1 cellular context compared by ENCODE assay signal in genomic region chr7:101077303-101078086, GRCh38.
TF ChIP-seq lines count a peak whose summit lies in the region.

No MANE protein-coding gene starts in this region.

TF ChIP-seq in GM12878, 131 proteins besides CTCF, POLR2A, EP300 and RAD21 (continued from another document and continues in another):
- TF ChIP-seq SKIL (IDR thresholded peaks at IDR 0.05; ENCODE audit: low read depth, poor library complexity, severe bottlenecking) (peak; percentile 37), ZNF217 (IDR thresholded peaks at IDR 0.05) (no peak), PRDM15 (CRISPR knock-in tag; IDR thresholded peaks at IDR 0.05) (no peak), NFYA (IDR thresholded peaks at IDR 0.05; ENCODE audit: borderline replicate concordance, low read depth, low read length) (no peak), MXI1 (IDR thresholded peaks at IDR 0.05; ENCODE audit: low read depth, low read length) (0 out of 2 replicates have a peak, but pooled peaks have one; percentile 15), POLR2AphosphoS5 (IDR thresholded peaks at IDR 0.05; ENCODE audit: low read length) (no peak), PKNOX1 (IDR thresholded peaks at IDR 0.05) (peak; percentile 90), BACH1 (IDR thresholded peaks at IDR 0.05; ENCODE audit: borderline replicate concordance) (no peak), ATF2 (IDR thresholded peaks at IDR 0.05; ENCODE audit: low read length) (no peak), SUZ12 (IDR thresholded peaks at IDR 0.05; ENCODE audit: unreplicated experiment) (no peak), DPF2 (IDR thresholded peaks at IDR 0.05) (peak; percentile 62; the same call in 1 of the 2 replicates), PAX5 (IDR thresholded peaks at IDR 0.05; ENCODE audit: borderline replicate concordance, low read depth, low read length) (peak; percentile 50; the same call in 1 of the 2 replicates), BMI1 (IDR thresholded peaks at IDR 0.05; ENCODE audit: borderline replicate concordance) (peak; percentile 81), RUNX3 (IDR thresholded peaks at IDR 0.05; ENCODE audit: low read length) (peak; percentile 47; the same call in 1 of the 2 replicates), NKRF (conservative IDR thresholded peaks at IDR 0.05) (no peak), IRF4 (IDR thresholded peaks at IDR 0.05; ENCODE audit: low read depth, low read length) (no peak), ZBTB11 (CRISPR knock-in tag; IDR thresholded peaks at IDR 0.05) (no peak), MEF2B (IDR thresholded peaks at IDR 0.05; ENCODE audit: partially characterized antibody, poor library complexity, severe bottlenecking) (no peak), SREBF1 (IDR thresholded peaks at IDR 0.05; ENCODE audit: low read length) (no peak), BRCA1 (IDR thresholded peaks at IDR 0.05; ENCODE audit: low read depth, low read length) (no peak), ZBTB4 (CRISPR knock-in tag; IDR thresholded peaks at IDR 0.05) (no peak), CEBPZ (IDR thresholded peaks at IDR 0.05; ENCODE audit: low read depth, low read length) (no peak), TARDBP (IDR thresholded peaks at IDR 0.05; ENCODE audit: borderline replicate concordance) (no peak), STAT3 (IDR thresholded peaks at IDR 0.05; ENCODE audit: low read depth, low read length) (no peak), GATAD2B (conservative IDR thresholded peaks at IDR 0.05; ENCODE audit: low read depth) (peak; percentile 61; the same call in 1 of the 2 replicates), GABPA (IDR thresholded peaks at IDR 0.05; ENCODE audit: low read depth) (no peak), EZH2 (IDR thresholded peaks at IDR 0.05; ENCODE audit: borderline replicate concordance, control insufficient read depth, low read depth, low read length) (no peak), SIN3A (IDR thresholded peaks at IDR 0.05; ENCODE audit: low read depth, low read length) (0 out of 2 replicates have a peak, but pooled peaks have one; percentile 43), TBL1XR1 (IDR thresholded peaks at IDR 0.05; ENCODE audit: low read depth, low read length) (no peak), RAD51 (IDR thresholded peaks at IDR 0.05) (no peak), YY1 (IDR thresholded peaks at IDR 0.05; ENCODE audit: low read depth, low read length) (peak; percentile 67), RB1 (IDR thresholded peaks at IDR 0.05; ENCODE audit: borderline replicate concordance) (no peak), LARP7 (IDR thresholded peaks at IDR 0.05) (no peak; the same call in 1 of the 2 replicates), RCOR1 (conservative IDR thresholded peaks at IDR 0.05; ENCODE audit: low read depth, low read length) (no peak), BHLHE40 (IDR thresholded peaks at IDR 0.05; ENCODE audit: borderline replicate concordance in 1 of 2, low read depth in 2 of 2, low read length in 1 of 2) (0 out of 4 replicates have a peak, but pooled peaks of 1 of the 2 experiments have one; percentile 27), POU2F2 (IDR thresholded peaks at IDR 0.05; ENCODE audit: borderline replicate concordance, low read depth, low read length) (0 out of 3 replicates have a peak, but pooled peaks have one; percentile 31), ASH2L (IDR thresholded peaks at IDR 0.05; ENCODE audit: borderline replicate concordance, low read depth) (no peak), ATF7 (IDR thresholded peaks at IDR 0.05; ENCODE audit: low read depth) (no peak), ATF3 (IDR thresholded peaks at IDR 0.05; ENCODE audit: borderline replicate concordance, extremely low read depth, low read depth, low read length) (no peak), IKZF2 (IDR thresholded peaks at IDR 0.05) (peak; percentile 49 to 71; a peak in 3 of 4 replicates)
